In genomic region chr10:91149550-91149949, GRCh38 we compare ENCODE assay signal across 39 cellular contexts.
"Had no signal": no experiment of that assay in that cellular context is flagged by ENCODE, and none has a peak within 500 bp of the region (broad histone marks: within the 10 kb centered on the region; RNA-seq: fewer than 3 reads in every experiment).

No MANE protein-coding gene starts in this region.

- H3K36me3 ChIP-seq: adrenal gland, ascending aorta, brain microvascular endothelial cell, breast epithelium, cardiac muscle cell had no signal

- DNase-seq: activated effector memory CD4-positive, alpha-beta T cell treated with anti-CD3 and anti-CD28 coated beads, Interleukin-2, amount 50 U/mL, for 16 hours; activated effector memory CD4-positive, alpha-beta T cell treated with Interleukin-2 at 50 U/mL for 16 hours; activated gamma-delta T cell; activated gamma-delta T cell treated with Interleukin-2 at 50 U/mL for 16 hours; activated naive CD4-positive, alpha-beta T cell; activated naive CD4-positive, alpha-beta T cell treated with anti-CD3 and anti-CD28 coated beads for 36 hours; activated naive CD4-positive, alpha-beta T cell treated with anti-CD3 and anti-CD28 coated beads, Interleukin-2, amount 10 ng/mL, durations not matched to agents 7 days and 5 days; activated naive CD4-positive, alpha-beta T cell treated with anti-CD3 and anti-CD28 coated beads, Interleukin-2, amount 50 U/mL, for 16 hours; activated naive CD4-positive, alpha-beta T cell treated with Interleukin-2 at 50 U/mL for 16 hours; activated naive CD8-positive, alpha-beta T cell treated with anti-CD3 and anti-CD28 coated beads for 36 hours; activated naive CD8-positive, alpha-beta T cell treated with anti-CD3 and anti-CD28 coated beads, Interleukin-2, amount 10 ng/mL, durations not matched to agents 7 days and 5 days; activated naive CD8-positive, alpha-beta T cell treated with anti-CD3 and anti-CD28 coated beads, Interleukin-2, amount 50 U/mL, for 24 hours; activated T-cell treated with anti-CD3 and anti-CD28 coated beads, Interleukin-2, amount 50 U/mL, for 4 hours; activated T-cell treated with anti-CD3 and anti-CD28 coated beads, Interleukin-2, amount 50 U/mL, for 48 hours; activated T-cell treated with anti-CD3 and anti-CD28 coated beads, Interleukin-2, amount 50 U/mL, for 72 hours; adrenal gland; amniotic stem cell; amygdala; anterior cingulate cortex; aorta; body of pancreas; brain microvascular endothelial cell; caudate nucleus; central memory CD4-positive, alpha-beta T cell; cerebellar nuclear complex had no signal

- H3K36me3 Mint-ChIP-seq: activated naive CD4-positive, alpha-beta T cell treated with anti-CD3 and anti-CD28 coated beads, Interleukin-2, amount 10 ng/mL, durations not matched to agents 7 days and 5 days; activated naive CD4-positive, alpha-beta T cell treated with anti-CD3 and anti-CD28 coated beads, Interleukin-2, amount 50 U/mL, for 24 hours; activated naive CD4-positive, alpha-beta T cell treated with anti-CD3 and anti-CD28 coated beads, Interleukin-2, amount 50 U/mL, for 72 hours; activated naive CD8-positive, alpha-beta T cell; activated naive CD8-positive, alpha-beta T cell treated with anti-CD3 and anti-CD28 coated beads for 36 hours; activated naive CD8-positive, alpha-beta T cell treated with anti-CD3 and anti-CD28 coated beads, Interleukin-2, amount 10 ng/mL, durations not matched to agents 7 days and 5 days; brain had no signal

- H3K4me3 Mint-ChIP-seq: activated naive CD4-positive, alpha-beta T cell treated with anti-CD3 and anti-CD28 coated beads for 36 hours; activated naive CD4-positive, alpha-beta T cell treated with anti-CD3 and anti-CD28 coated beads, Interleukin-2, amount 10 ng/mL, durations not matched to agents 7 days and 5 days; activated naive CD4-positive, alpha-beta T cell treated with anti-CD3 and anti-CD28 coated beads, Interleukin-2, amount 50 U/mL, for 24 hours; activated naive CD8-positive, alpha-beta T cell; activated naive CD8-positive, alpha-beta T cell treated with anti-CD3 and anti-CD28 coated beads for 36 hours; activated naive CD8-positive, alpha-beta T cell treated with anti-CD3 and anti-CD28 coated beads, Interleukin-2, amount 10 ng/mL, durations not matched to agents 7 days and 5 days; activated naive CD8-positive, alpha-beta T cell treated with anti-CD3 and anti-CD28 coated beads, Interleukin-2, amount 50 U/mL, for 24 hours; activated T-cell treated with anti-CD3 and anti-CD28 coated beads, Interleukin-2, amount 50 U/mL, for 4 hours; activated T-cell treated with anti-CD3 and anti-CD28 coated beads, Interleukin-2, amount 50 U/mL, for 72 hours; activated T-helper 1 cell treated with anti-CD3 and anti-CD28 coated beads, Interleukin-12 subunit alpha, Interleukin-12 subunit beta, Interleukin-2, Interleukin-4 antibody, amounts not matched to agents 30 ng/mL and 10 ng/mL and 1 ng/mL, durations not matched to agents 14 hours and 24 hours and 36 hours; activated T-helper 17 cell treated with anti-CD3 and anti-CD28 coated beads, Interleukin-2, amount 50 U/mL, for 72 hours; brain; central memory CD8-positive, alpha-beta T cell had no signal

- H3K4me1 ChIP-seq: adrenal gland, ascending aorta, body of pancreas, breast epithelium had no signal

- H3K9me3 Mint-ChIP-seq: activated naive CD4-positive, alpha-beta T cell treated with anti-CD3 and anti-CD28 coated beads for 36 hours; activated naive CD4-positive, alpha-beta T cell treated with anti-CD3 and anti-CD28 coated beads, Interleukin-2, amount 10 ng/mL, durations not matched to agents 7 days and 5 days; activated naive CD4-positive, alpha-beta T cell treated with anti-CD3 and anti-CD28 coated beads, Interleukin-2, amount 50 U/mL, for 24 hours; activated naive CD8-positive, alpha-beta T cell treated with anti-CD3 and anti-CD28 coated beads for 36 hours; activated naive CD8-positive, alpha-beta T cell treated with anti-CD3 and anti-CD28 coated beads, Interleukin-2, amount 50 U/mL, for 24 hours; activated T-cell treated with anti-CD3 and anti-CD28 coated beads, Interleukin-2, amount 50 U/mL, for 4 hours; activated T-helper 1 cell treated with anti-CD3 and anti-CD28 coated beads, Interleukin-12 subunit alpha, Interleukin-12 subunit beta, Interleukin-2, Interleukin-4 antibody, amounts not matched to agents 30 ng/mL and 10 ng/mL and 1 ng/mL, durations not matched to agents 14 hours and 24 hours and 36 hours; activated T-helper 17 cell treated with anti-CD3 and anti-CD28 coated beads, Interleukin-2, amount 50 U/mL, for 72 hours; activated T-helper 2 cell treated with anti-CD3 and anti-CD28 coated beads, Interferon-gamma antibody, Interleukin-2, Interleukin-4, amounts not matched to agents 10 μg/mL and 5 μg/mL and 100 μg/mL, durations not matched to agents 14 hours and 24 hours and 36 hours; brain; central memory CD8-positive, alpha-beta T cell had no signal

- H3K4me3 ChIP-seq: adrenal gland, ascending aorta, body of pancreas, breast epithelium, cardiac muscle cell had no signal

- H3K27me3 ChIP-seq: adrenal gland, ascending aorta, body of pancreas, brain microvascular endothelial cell, breast epithelium had no signal

- H3K27ac ChIP-seq: adrenal gland, ascending aorta, body of pancreas, brain microvascular endothelial cell, breast epithelium, cardiac muscle cell had no signal

- H3K27ac Mint-ChIP-seq: activated naive CD4-positive, alpha-beta T cell treated with anti-CD3 and anti-CD28 coated beads for 36 hours; activated naive CD4-positive, alpha-beta T cell treated with anti-CD3 and anti-CD28 coated beads, Interleukin-2, amount 10 ng/mL, durations not matched to agents 7 days and 5 days; activated naive CD4-positive, alpha-beta T cell treated with anti-CD3 and anti-CD28 coated beads, Interleukin-2, amount 50 U/mL, for 24 hours; activated naive CD4-positive, alpha-beta T cell treated with anti-CD3 and anti-CD28 coated beads, Interleukin-2, amount 50 U/mL, for 72 hours; activated naive CD8-positive, alpha-beta T cell; activated naive CD8-positive, alpha-beta T cell treated with anti-CD3 and anti-CD28 coated beads for 36 hours; activated naive CD8-positive, alpha-beta T cell treated with anti-CD3 and anti-CD28 coated beads, Interleukin-2, amount 10 ng/mL, durations not matched to agents 7 days and 5 days; activated naive CD8-positive, alpha-beta T cell treated with anti-CD3 and anti-CD28 coated beads, Interleukin-2, amount 50 U/mL, for 24 hours; activated T-cell treated with anti-CD3 and anti-CD28 coated beads, Interleukin-2, amount 50 U/mL, for 72 hours; activated T-helper 1 cell treated with anti-CD3 and anti-CD28 coated beads, Interleukin-12 subunit alpha, Interleukin-12 subunit beta, Interleukin-2, Interleukin-4 antibody, amounts not matched to agents 30 ng/mL and 10 ng/mL and 1 ng/mL, durations not matched to agents 14 hours and 24 hours and 36 hours; activated T-helper 17 cell treated with anti-CD3 and anti-CD28 coated beads, Interleukin-2, amount 50 U/mL, for 72 hours; activated T-helper 2 cell treated with anti-CD3 and anti-CD28 coated beads, Interferon-gamma antibody, Interleukin-2, Interleukin-4, amounts not matched to agents 10 μg/mL and 5 μg/mL and 100 μg/mL, durations not matched to agents 14 hours and 24 hours and 36 hours; brain had no signal

- H3K9me3 ChIP-seq: adrenal gland, ascending aorta, body of pancreas, breast epithelium had no signal

- H3K27me3 Mint-ChIP-seq: activated naive CD4-positive, alpha-beta T cell treated with anti-CD3 and anti-CD28 coated beads, Interleukin-2, amount 50 U/mL, for 24 hours had no signal

- FAIRE-seq: astrocyte, bronchial epithelial cell, colon had no signal

- H3K4me1 Mint-ChIP-seq: activated naive CD4-positive, alpha-beta T cell treated with anti-CD3 and anti-CD28 coated beads, Interleukin-2, amount 10 ng/mL, durations not matched to agents 7 days and 5 days; activated naive CD4-positive, alpha-beta T cell treated with anti-CD3 and anti-CD28 coated beads, Interleukin-2, amount 50 U/mL, for 24 hours; activated naive CD8-positive, alpha-beta T cell treated with anti-CD3 and anti-CD28 coated beads for 36 hours; activated naive CD8-positive, alpha-beta T cell treated with anti-CD3 and anti-CD28 coated beads, Interleukin-2, amount 10 ng/mL, durations not matched to agents 7 days and 5 days; activated naive CD8-positive, alpha-beta T cell treated with anti-CD3 and anti-CD28 coated beads, Interleukin-2, amount 50 U/mL, for 24 hours; activated T-helper 17 cell treated with anti-CD3 and anti-CD28 coated beads, Interleukin-2, amount 50 U/mL, for 72 hours; brain; central memory CD8-positive, alpha-beta T cell had no signal

- ATAC-seq: activated naive CD4-positive, alpha-beta T cell treated with anti-CD3 and anti-CD28 coated beads, Interleukin-2, amount 50 U/mL, for 72 hours; activated naive CD8-positive, alpha-beta T cell treated with anti-CD3 and anti-CD28 coated beads, Interleukin-2, amount 50 U/mL, for 24 hours; activated T-cell treated with anti-CD3 and anti-CD28 coated beads, Interleukin-2, amount 50 U/mL, for 4 hours; activated T-cell treated with anti-CD3 and anti-CD28 coated beads, Interleukin-2, amount 50 U/mL, for 72 hours; activated T-helper 17 cell treated with anti-CD3 and anti-CD28 coated beads, Interleukin-2, amount 50 U/mL, for 72 hours; body of pancreas had no signal
